Comparison of ENCODE assay signal across 10 cellular contexts in genomic region chr19:1271528-1272422, GRCh38. TPM values are rescaled to one million over a fixed set of nuclear protein-coding genes. Genes with fewer than 3 reads are reported as not detected.
DNase-seq lines count a peak whose midpoint lies in the region; ATAC-seq and TF ChIP-seq lines count a peak whose summit lies in the region.
"Had no signal": no experiment of that assay in that cellular context is flagged by ENCODE, and none has a peak within 500 bp of the region (broad histone marks: within the 10 kb centered on the region; RNA-seq: fewer than 3 reads in every experiment).

No MANE protein-coding gene starts in this region.

- DNase-seq in T-helper 1 cell (no peak), kidney tubule cell (ENCODE audit: low spot score) (peak; percentile 24), suprapubic skin (ENCODE audit: low spot score in 2 of 2) (no peak), cerebellum (ENCODE audit: low spot score) (no peak)
- DNase-seq in stimulated activated CD4-positive, alpha-beta T cell treated with anti-CD3 and anti-CD28 coated beads, Interleukin-1b, Interleukin-23, amount 100 ng/mL, for 48 hours: no peak
- DNase-seq: RPMI8226; stimulated activated CD4-positive, alpha-beta T cell treated with anti-CD3 and anti-CD28 coated beads, Interleukin-4, amount 100 ng/mL, for 24 hours had no signal

- H3K4me3 Mint-ChIP-seq in T-helper 1 cell treated with Interleukin-12 subunit alpha and Interleukin-12 subunit beta and Interleukin-4 antibody, amounts not matched to agents 30 μg/mL and 1 μg/mL, for 36 hours: peak overlapping the region; percentile 93
- H3K4me3 Mint-ChIP-seq in activated naive CD8-positive, alpha-beta T cell: peak overlapping the region; percentile 95

- H3K27me3 ChIP-seq in suprapubic skin: no peaks in the 10 kb centered on the region

- no peaks in the 10 kb centered on the region for H3K9me3 ChIP-seq in suprapubic skin

- peak overlapping the region; percentile 100 for H3K27ac ChIP-seq in suprapubic skin

- no peaks in the 10 kb centered on the region for H3K9me3 Mint-ChIP-seq in T-helper 1 cell treated with Interleukin-12 subunit alpha and Interleukin-12 subunit beta and Interleukin-4 antibody, amounts not matched to agents 30 μg/mL and 1 μg/mL, for 36 hours
- H3K9me3 Mint-ChIP-seq in activated naive CD8-positive, alpha-beta T cell (ENCODE audit: low read depth): no peaks in the 10 kb centered on the region

- peak overlapping the region; percentile 45 for H3K27ac Mint-ChIP-seq in T-helper 1 cell treated with Interleukin-12 subunit alpha and Interleukin-12 subunit beta and Interleukin-4 antibody, amounts not matched to agents 30 μg/mL and 1 μg/mL, for 36 hours
- peak overlapping the region; percentile 96 for H3K27ac Mint-ChIP-seq in activated naive CD8-positive, alpha-beta T cell

- no peak for ATAC-seq in HG03135 (IDR thresholded peaks at IDR 0.05; ENCODE audit: unreplicated experiment)

- H3K4me1 Mint-ChIP-seq in T-helper 1 cell treated with Interleukin-12 subunit alpha and Interleukin-12 subunit beta and Interleukin-4 antibody, amounts not matched to agents 30 μg/mL and 1 μg/mL, for 36 hours (ENCODE audit: low read depth): peaks cover 52% of the 10 kb centered on the region
- peaks cover 57% of the 10 kb centered on the region for H3K4me1 Mint-ChIP-seq in activated naive CD8-positive, alpha-beta T cell (ENCODE audit: low read depth)

- TF ChIP-seq EP300 in suprapubic skin (IDR thresholded peaks at IDR 0.05): no peak

- peaks cover 88% of the 10 kb centered on the region for H3K4me1 ChIP-seq in suprapubic skin

- H3K36me3 Mint-ChIP-seq in T-helper 1 cell treated with Interleukin-12 subunit alpha and Interleukin-12 subunit beta and Interleukin-4 antibody, amounts not matched to agents 30 μg/mL and 1 μg/mL, for 36 hours (ENCODE audit: low read depth): peaks cover 36% of the 10 kb centered on the region
- peaks cover 8% of the 10 kb centered on the region for H3K36me3 Mint-ChIP-seq in activated naive CD8-positive, alpha-beta T cell

- peak overlapping the region; percentile 80 for H3K4me3 ChIP-seq in suprapubic skin

- no peaks in the 10 kb centered on the region for H3K27me3 Mint-ChIP-seq in T-helper 1 cell treated with Interleukin-12 subunit alpha and Interleukin-12 subunit beta and Interleukin-4 antibody, amounts not matched to agents 30 μg/mL and 1 μg/mL, for 36 hours (ENCODE audit: low read depth)
- H3K27me3 Mint-ChIP-seq in activated naive CD8-positive, alpha-beta T cell: no peaks in the 10 kb centered on the region

- WGBS in suprapubic skin: 77% methylated on average over 37 of the region's 37 CpGs

- TF ChIP-seq CTCF in suprapubic skin (IDR thresholded peaks at IDR 0.05): no peak

- no peak for TF ChIP-seq POLR2A in suprapubic skin (IDR thresholded peaks at IDR 0.05)

- peaks cover 40% of the 10 kb centered on the region for H3K36me3 ChIP-seq in suprapubic skin

RNA-seq across cellular contexts. Expression of gene CIRBP, which starts 2.6 kb away (rescaled TPM):
- total RNA-seq in suprapubic skin (100 to 1,000 TPM; 338 to 672 (median 451) TPM), cerebellum (328 TPM)

RNA-seq across cellular contexts. Expression of gene FAM174C, which starts 3.6 kb away (rescaled TPM):
- total RNA-seq in suprapubic skin (10 to 100 TPM; 44.3 to 72.5 (median 58.2) TPM), cerebellum (7.0 TPM)

RNA-seq across cellular contexts. Expression of gene EFNA2, which starts 13.9 kb away (rescaled TPM):
- not detected for total RNA-seq in suprapubic skin
- total RNA-seq in cerebellum: 5.8 TPM

RNA-seq across cellular contexts. Expression of gene MIDN, which starts 23.4 kb away (rescaled TPM):
- total RNA-seq in suprapubic skin (100 to 1,000 TPM in 2 of 4 donors, 10 to 100 TPM in 2; 89.0 to 153 (median 105) TPM), cerebellum (13.6 TPM)

RNA-seq across cellular contexts. Expression of gene ATP5F1D, which starts 30.2 kb away (rescaled TPM):
- total RNA-seq in suprapubic skin: 100 to 1,000 TPM; 102 to 205 (median 137) TPM
- 10.9 TPM for total RNA-seq in cerebellum
